26 cellular contexts compared by ENCODE assay signal in the genomic region with DNA sequence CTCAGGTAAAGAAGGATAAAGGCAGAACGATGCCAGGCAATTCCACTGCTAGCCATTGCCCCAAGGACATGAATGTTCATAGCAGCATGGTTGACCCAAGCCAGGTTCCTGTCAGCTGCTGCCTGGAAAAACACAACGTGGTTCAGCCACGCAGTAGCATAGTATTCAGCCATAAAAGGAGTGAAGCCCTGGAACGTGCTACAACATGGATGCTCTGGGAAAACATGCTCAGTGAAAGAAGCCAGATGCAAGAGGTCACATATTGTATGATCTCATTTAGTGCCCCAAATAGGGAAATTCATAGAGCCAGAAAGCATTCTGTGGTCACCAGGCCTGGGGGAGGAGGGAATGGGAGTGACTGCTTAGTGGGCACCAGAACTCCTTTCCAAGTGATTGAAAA.
DNase-seq lines count a peak whose midpoint lies in the region; ATAC-seq and TF ChIP-seq lines count a peak whose summit lies in the region.
"Had no signal": no experiment of that assay in that cellular context is flagged by ENCODE, and none has a peak within 500 bp of the region (broad histone marks: within the 10 kb centered on the region; RNA-seq: fewer than 3 reads in every experiment).

No MANE protein-coding gene starts in this region.

- 83 to 84% methylated on average over 4 of the region's 4 CpGs for WGBS in lung, 2 donors
- 71% methylated on average over 4 of the region's 4 CpGs; no CpG with 5 or more reads in 1 of the 2 donors for WGBS in transverse colon (ENCODE audit: low coverage in 1 of 2), 2 donors

- DNase-seq in Right ventricle myocardium inferior (ENCODE audit: missing footprints) (no peak), right atrium auricular region (ENCODE audit: low spot score) (no peak), lung (ENCODE audit: low spot score) (peak; percentile 10), transverse colon (no peak)
- no peak for DNase-seq in activated CD8-positive, alpha-beta memory T cell treated with anti-CD3 and anti-CD28 coated beads for 24 hours
- DNase-seq in activated naive CD4-positive, alpha-beta T cell (lab: John Stamatoyannopoulos, UW), result no peak
- DNase-seq: 8988T; activated CD4-positive, alpha-beta T cell treated with anti-CD3 and anti-CD28 coated beads for 36 hours; activated naive CD4-positive, alpha-beta T cell treated with anti-CD3 and anti-CD28 coated beads, Interleukin-2, amount 50 U/mL, for 16 hours; activated T-cell treated with anti-CD3 and anti-CD28 coated beads, Interleukin-2, amount 50 U/mL, for 72 hours; BE2C; DMS53; GF-D8; immature natural killer cell; left lung; NCI-H1092; NCI-H187; NCI-H524 treated with DMSO at 0.1 percent for 48 hours; nephron progenitor cell; pancreas; stimulated activated CD8-positive, alpha-beta memory T cell treated with anti-CD3 and anti-CD28 coated beads, Interleukin-4, amount 100 ng/mL, for 48 hours had no signal

- H3K27ac ChIP-seq in right atrium auricular region (no peak overlapping the region), lung (ENCODE audit: low read depth in 1 of 2, low read length in 1 of 2) (no peak overlapping the region), transverse colon (peak overlapping the region in 3 of 4 donors; percentile 33 to 59 (median 49))
- H3K27ac ChIP-seq: KMS-11, left lung, pancreas, SJSA1 had no signal

- no peak overlapping the region for H3K4me3 ChIP-seq in right atrium auricular region
- no peak overlapping the region for H3K4me3 ChIP-seq in lung
- H3K4me3 ChIP-seq in transverse colon, result no peak overlapping the region
- H3K4me3 ChIP-seq: left lung, pancreas, SJSA1 had no signal

- intact Hi-C loops in Right ventricle myocardium inferior (cut with DNase I) (no loop called here), transverse colon (cut with DNase I; ENCODE audit: low total_unique reads) (no loop called here)

- no peak for TF ChIP-seq POLR2A in transverse colon (IDR thresholded peaks at IDR 0.05)

- peak; percentile 31 for TF ChIP-seq EP300 in transverse colon (IDR thresholded peaks at IDR 0.05; ENCODE audit: low read depth)

- H3K27me3 ChIP-seq in right atrium auricular region (no peaks in the 10 kb centered on the region), lung (ENCODE audit: control insufficient read depth, insufficient read depth) (no peaks in the 10 kb centered on the region), transverse colon (no peaks in the 10 kb centered on the region)
- H3K27me3 ChIP-seq: BE2C, left lung, pancreas, SJSA1 had no signal

- ATAC-seq in Right ventricle myocardium inferior (peak; percentile 64), esophagus mucosa (peak; percentile 31), lung (ENCODE audit: insufficient read depth, low FRiP score) (no peak), GM21786 (IDR thresholded peaks at IDR 0.05; ENCODE audit: unreplicated experiment) (no peak)
- ATAC-seq: activated CD4-positive, alpha-beta T cell treated with anti-CD3 and anti-CD28 coated beads for 36 hours; activated T-cell treated with anti-CD3 and anti-CD28 coated beads, Interleukin-2, amount 50 U/mL, for 72 hours; left lung; Panc1; pancreas had no signal

- TF ChIP-seq CTCF in right atrium auricular region (IDR thresholded peaks at IDR 0.05) (no peak), lung (IDR thresholded peaks at IDR 0.05; ENCODE audit: control extremely low read depth, extremely low read depth) (no peak), transverse colon (IDR thresholded peaks at IDR 0.05) (no peak)

- H3K4me1 ChIP-seq in right atrium auricular region, result no peaks in the 10 kb centered on the region
- no peaks in the 10 kb centered on the region for H3K4me1 ChIP-seq in lung (ENCODE audit: control insufficient read depth in 2 of 2, insufficient read depth in 2 of 2, low read length in 2 of 2)
- H3K4me1 ChIP-seq in transverse colon, result no peaks in the 10 kb centered on the region
- H3K4me1 ChIP-seq: BE2C, left lung, pancreas, SJSA1 had no signal

- H3K9me3 ChIP-seq in right atrium auricular region, result no peaks in the 10 kb centered on the region
- no peaks in the 10 kb centered on the region for H3K9me3 ChIP-seq in lung (ENCODE audit: control insufficient read depth in 2 of 2, insufficient read depth in 1 of 2, low read length in 1 of 2)
- H3K9me3 ChIP-seq in transverse colon, result no peaks in the 10 kb centered on the region
- H3K9me3 ChIP-seq: BE2C, left lung, pancreas, SJSA1 had no signal

- H3K36me3 ChIP-seq in right atrium auricular region (no peaks in the 10 kb centered on the region), lung (ENCODE audit: control insufficient read depth in 2 of 2, insufficient read depth in 2 of 2, low read length in 2 of 2) (no peaks in the 10 kb centered on the region), transverse colon (no peaks in the 10 kb centered on the region)
- H3K36me3 ChIP-seq: BE2C, left lung, pancreas, SJSA1 had no signal

- in situ Hi-C loops in transverse colon (cut with MboI; ENCODE audit: low pct_ligation_motif_present in 1 of 4, low pct_unique_long_range_greater_than_20kb in 1 of 4, low sequenced_read_pairs in 3 of 4), result no loop called here

Comparison
In these comparisons a context has a peak if more than half of its experiments do, and no peak if none do; other contexts are left out.
1. ATAC-seq: peak in Right ventricle myocardium inferior (single experiment) and esophagus mucosa (single experiment); none in lung (single experiment) and GM21786 (single experiment).
2. H3K27ac ChIP-seq: peak in transverse colon (3 of 4); none in right atrium auricular region (0 of 2) and lung (0 of 2).